20 cellular contexts compared by ENCODE assay signal in genomic region chr6:166728884-166729530, GRCh38.
DNase-seq lines count a peak whose midpoint lies in the region; ATAC-seq, FAIRE-seq and TF ChIP-seq lines count a peak whose summit lies in the region.
"Had no signal": no experiment of that assay in that cellular context is flagged by ENCODE, and none has a peak within 500 bp of the region (broad histone marks: within the 10 kb centered on the region; RNA-seq: fewer than 3 reads in every experiment).

No MANE protein-coding gene starts in this region.

- H2BK12ac ChIP-seq in trophoblast cell (ENCODE audit: low read length): no peak overlapping the region

- H2AFZ ChIP-seq in astrocyte (ENCODE audit: low read depth, low read length): no peak overlapping the region
- no peak overlapping the region for H2AFZ ChIP-seq in trophoblast cell (ENCODE audit: insufficient read depth, low read length, poor library complexity)

- no peaks in the 10 kb centered on the region for H3K27me3 Mint-ChIP-seq in activated CD8-positive, alpha-beta T cell treated with anti-CD3 and anti-CD28 coated beads for 36 hours
- H3K27me3 Mint-ChIP-seq in activated CD8-positive, alpha-beta T cell treated with anti-CD3 and anti-CD28 coated beads, Interleukin-2, amount 10 ng/mL, durations not matched to agents 7 days and 5 days (ENCODE audit: low read depth): peaks cover 2% of the 10 kb centered on the region
- H3K27me3 Mint-ChIP-seq in astrocyte (ENCODE audit: low read depth, unreplicated experiment): peaks cover 1% of the 10 kb centered on the region
- H3K27me3 Mint-ChIP-seq: CD4-positive, alpha-beta memory T cell had no signal

- ATAC-seq in activated CD8-positive, alpha-beta T cell treated with anti-CD3 and anti-CD28 coated beads for 36 hours: peak; percentile 49
- ATAC-seq in activated CD8-positive, alpha-beta T cell treated with anti-CD3 and anti-CD28 coated beads, Interleukin-2, amount 10 ng/mL, durations not matched to agents 7 days and 5 days: no peak
- ATAC-seq: left ventricle myocardium superior had no signal

- H3K27ac Mint-ChIP-seq in activated CD8-positive, alpha-beta T cell treated with anti-CD3 and anti-CD28 coated beads for 36 hours: no peak overlapping the region
- H3K27ac Mint-ChIP-seq in activated CD8-positive, alpha-beta T cell treated with anti-CD3 and anti-CD28 coated beads, Interleukin-2, amount 10 ng/mL, durations not matched to agents 7 days and 5 days: no peak overlapping the region
- H3K27ac Mint-ChIP-seq in astrocyte (ENCODE audit: unreplicated experiment): no peak overlapping the region
- H3K27ac Mint-ChIP-seq: CD4-positive, alpha-beta memory T cell had no signal

- H3K9me3 Mint-ChIP-seq in activated CD8-positive, alpha-beta T cell treated with anti-CD3 and anti-CD28 coated beads for 36 hours: no peaks in the 10 kb centered on the region
- H3K9me3 Mint-ChIP-seq in activated CD8-positive, alpha-beta T cell treated with anti-CD3 and anti-CD28 coated beads, Interleukin-2, amount 10 ng/mL, durations not matched to agents 7 days and 5 days (ENCODE audit: insufficient read depth): no peaks in the 10 kb centered on the region
- no peaks in the 10 kb centered on the region for H3K9me3 Mint-ChIP-seq in astrocyte (ENCODE audit: unreplicated experiment)
- H3K9me3 Mint-ChIP-seq: CD4-positive, alpha-beta memory T cell had no signal

- H3K4me3 ChIP-seq in astrocyte (ENCODE audit: insufficient read depth, low read depth, low read length) (no peak overlapping the region), trophoblast cell (ENCODE audit: low read depth, low read length) (no peak overlapping the region), ascending aorta (no peak overlapping the region)
- H3K4me3 ChIP-seq: ovary, right lobe of liver, thoracic aorta had no signal

- H2AK5ac ChIP-seq in trophoblast cell (ENCODE audit: low read length): no peak overlapping the region

- WGBS in trophoblast cell (ENCODE audit: extremely low coverage, insufficient coverage, insufficient read length): no CpG with 5 or more reads among the region's 7 CpGs

- H3K18ac ChIP-seq in trophoblast cell (ENCODE audit: low read length): no peak overlapping the region

- no peak for TF ChIP-seq CTCF in activated CD8-positive, alpha-beta T cell treated with anti-CD3 and anti-CD28 coated beads for 36 hours (IDR thresholded peaks at IDR 0.05)
- no peak for TF ChIP-seq CTCF in astrocyte (IDR thresholded peaks at IDR 0.05; ENCODE audit: insufficient read depth, low read depth, low read length)
- no peak for TF ChIP-seq CTCF in ascending aorta (IDR thresholded peaks at IDR 0.05)

- H3K79me1 ChIP-seq in trophoblast cell (ENCODE audit: low read length): peaks cover 3% of the 10 kb centered on the region

- H3K23ac ChIP-seq in trophoblast cell (ENCODE audit: low read length): no peak overlapping the region

- H3K36me3 Mint-ChIP-seq in activated CD8-positive, alpha-beta T cell treated with anti-CD3 and anti-CD28 coated beads for 36 hours (ENCODE audit: low read depth): no peaks in the 10 kb centered on the region
- H3K36me3 Mint-ChIP-seq in activated CD8-positive, alpha-beta T cell treated with anti-CD3 and anti-CD28 coated beads, Interleukin-2, amount 10 ng/mL, durations not matched to agents 7 days and 5 days (ENCODE audit: low read depth): no peaks in the 10 kb centered on the region
- peaks cover 1% of the 10 kb centered on the region for H3K36me3 Mint-ChIP-seq in astrocyte (ENCODE audit: low read depth, unreplicated experiment)

- no peak overlapping the region for H3K4me3 Mint-ChIP-seq in activated CD8-positive, alpha-beta T cell treated with anti-CD3 and anti-CD28 coated beads for 36 hours
- no peak overlapping the region for H3K4me3 Mint-ChIP-seq in activated CD8-positive, alpha-beta T cell treated with anti-CD3 and anti-CD28 coated beads, Interleukin-2, amount 10 ng/mL, durations not matched to agents 7 days and 5 days
- H3K4me3 Mint-ChIP-seq in astrocyte (ENCODE audit: unreplicated experiment): no peak overlapping the region
- H3K4me3 Mint-ChIP-seq: CD4-positive, alpha-beta memory T cell had no signal

- H3K27ac ChIP-seq in astrocyte (ENCODE audit: low read depth, low read length) (no peak overlapping the region), trophoblast cell (ENCODE audit: low read depth, low read length) (peak overlapping the region; percentile 12), ascending aorta (no peak overlapping the region)
- H3K27ac ChIP-seq: ovary, right lobe of liver, thoracic aorta had no signal

- H3K9me3 ChIP-seq in astrocyte (ENCODE audit: insufficient read depth, low read depth, low read length) (no peaks in the 10 kb centered on the region), trophoblast cell (ENCODE audit: insufficient read depth, low read depth, low read length) (peaks cover 2% of the 10 kb centered on the region), ascending aorta (no peaks in the 10 kb centered on the region)
- H3K9me3 ChIP-seq: ovary, right lobe of liver, thoracic aorta had no signal

- H3K27me3 ChIP-seq in astrocyte (ENCODE audit: insufficient read depth, low read length) (no peaks in the 10 kb centered on the region), trophoblast cell (ENCODE audit: insufficient read depth, low read length) (no peaks in the 10 kb centered on the region), ascending aorta (no peaks in the 10 kb centered on the region)
- H3K27me3 ChIP-seq: ovary, right lobe of liver had no signal

- H2BK120ac ChIP-seq in trophoblast cell (ENCODE audit: insufficient read depth, low read length, poor library complexity): no peak overlapping the region

- H3K9ac ChIP-seq in astrocyte (ENCODE audit: low read length) (no peak overlapping the region), trophoblast cell (ENCODE audit: low read length) (no peak overlapping the region)

- H4K20me1 ChIP-seq in astrocyte (ENCODE audit: insufficient read depth, low read length): no peaks in the 10 kb centered on the region

- H3K4me1 ChIP-seq in astrocyte (ENCODE audit: insufficient read depth, low read length) (peaks cover 8% of the 10 kb centered on the region), trophoblast cell (ENCODE audit: control insufficient read depth in 1 of 2, insufficient read depth in 2 of 2, low read length in 2 of 2) (peaks cover 16 to 24% of the 10 kb centered on the region in 2 experiments), ascending aorta (no peaks in the 10 kb centered on the region)
- H3K4me1 ChIP-seq: right lobe of liver had no signal

- no peak for DNase-seq in activated CD8-positive, alpha-beta T cell treated with anti-CD3 and anti-CD28 coated beads for 36 hours
- no peak for DNase-seq in activated CD8-positive, alpha-beta T cell treated with anti-CD3 and anti-CD28 coated beads, Interleukin-2, amount 10 ng/mL, durations not matched to agents 7 days and 5 days
- DNase-seq in NCI-H345 treated with DMSO at 0.1 percent for 48 hours (lab: John Stamatoyannopoulos, UW; ENCODE audit: unreplicated experiment) (peak; percentile 73), astrocyte (ENCODE audit: low read depth) (no peak), trophoblast cell (no peak), ascending aorta (ENCODE audit: low spot score in 2 of 2) (no peak), SIG-M5 (lab: John Stamatoyannopoulos, UW) (no peak), H4 (ENCODE audit: low spot score) (no peak)
- DNase-seq: activated naive CD4-positive, alpha-beta T cell treated with anti-CD3 and anti-CD28 coated beads, Interleukin-2, amount 50 U/mL, for 16 hours; activated T-cell treated with anti-CD3 and anti-CD28 coated beads, Interleukin-2, amount 50 U/mL, for 48 hours; CD4-positive, alpha-beta memory T cell; DMS53; KBM-7; left ventricle myocardium superior; NCI-H1105 treated with DMSO at 0.1 percent for 48 hours; NCI-H2171 treated with DMSO at 0.1 percent for 48 hours; ovary; right lobe of liver; stimulated activated CD4-positive, alpha-beta T cell treated with anti-CD3 and anti-CD28 coated beads, Interleukin-15, amount 100 ng/mL, for 24 hours had no signal

- CTCF ChIA-PET in activated CD8-positive, alpha-beta T cell treated with anti-CD3 and anti-CD28 coated beads for 36 hours (lab: Charles Lee): no interaction called here
- CTCF ChIA-PET in activated CD8-positive, alpha-beta T cell treated with anti-CD3 and anti-CD28 coated beads, Interleukin-2, amount 10 ng/mL, durations not matched to agents 7 days and 5 days (lab: Charles Lee): no interaction called here

- no peak overlapping the region for H4K8ac ChIP-seq in trophoblast cell (ENCODE audit: low read depth, low read length)

- H3K4me1 Mint-ChIP-seq in activated CD8-positive, alpha-beta T cell treated with anti-CD3 and anti-CD28 coated beads for 36 hours (ENCODE audit: low read depth): peaks cover 6% of the 10 kb centered on the region
- H3K4me1 Mint-ChIP-seq in activated CD8-positive, alpha-beta T cell treated with anti-CD3 and anti-CD28 coated beads, Interleukin-2, amount 10 ng/mL, durations not matched to agents 7 days and 5 days (ENCODE audit: low read depth): peaks cover 15% of the 10 kb centered on the region
- H3K4me1 Mint-ChIP-seq in astrocyte (ENCODE audit: low read depth, unreplicated experiment): peaks cover 18% of the 10 kb centered on the region

- H4K91ac ChIP-seq in trophoblast cell (ENCODE audit: low read depth, low read length): no peak overlapping the region

- no peak overlapping the region for H3K14ac ChIP-seq in trophoblast cell (ENCODE audit: low read length)

- H3K4me2 ChIP-seq in astrocyte (ENCODE audit: low read length) (peak overlapping the region; percentile 28), trophoblast cell (ENCODE audit: low read length) (no peak overlapping the region)

- H3K36me3 ChIP-seq in astrocyte (ENCODE audit: insufficient read depth, low read length) (no peaks in the 10 kb centered on the region), trophoblast cell (ENCODE audit: control insufficient read depth in 1 of 2, insufficient read depth in 2 of 2, low read length in 2 of 2) (no peaks in the 10 kb centered on the region), ascending aorta (no peaks in the 10 kb centered on the region)
- H3K36me3 ChIP-seq: ovary, right lobe of liver, thoracic aorta had no signal

- no peak overlapping the region for H3K4ac ChIP-seq in trophoblast cell (ENCODE audit: low read depth, low read length)

- no peak overlapping the region for H4K12ac ChIP-seq in trophoblast cell (ENCODE audit: low read depth, low read length)

- POLR2A ChIA-PET in activated CD8-positive, alpha-beta T cell treated with anti-CD3 and anti-CD28 coated beads for 36 hours (lab: Charles Lee): interaction anchor here (0.5 to 1.2 kb wide), 2 partner anchors 18 to 52 kb away, joined by 3 read pairs; no protein-coding TSS in a partner anchor
- POLR2A ChIA-PET in activated CD8-positive, alpha-beta T cell treated with anti-CD3 and anti-CD28 coated beads, Interleukin-2, amount 10 ng/mL, durations not matched to agents 7 days and 5 days (lab: Charles Lee): no interaction called here

- intact Hi-C loops in activated CD8-positive, alpha-beta T cell treated with anti-CD3 and anti-CD28 coated beads for 36 hours (cut with micrococcal nuclease): no loop called here
- intact Hi-C loops in ascending aorta (cut with DNase I): no loop called here

- H2BK5ac ChIP-seq in trophoblast cell (ENCODE audit: low read depth, low read length, poor library complexity): no peak overlapping the region

- no peak for FAIRE-seq in astrocyte (lab: Jason Lieb, UNC)

- H3K79me2 ChIP-seq in astrocyte (ENCODE audit: insufficient read depth, low read length): no peaks in the 10 kb centered on the region
- H3K79me2 ChIP-seq in trophoblast cell (ENCODE audit: control insufficient read depth, insufficient read depth, low read length, poor library complexity): no peaks in the 10 kb centered on the region
